Comparison of ENCODE assay signal across 20 cellular contexts in the genomic region with DNA sequence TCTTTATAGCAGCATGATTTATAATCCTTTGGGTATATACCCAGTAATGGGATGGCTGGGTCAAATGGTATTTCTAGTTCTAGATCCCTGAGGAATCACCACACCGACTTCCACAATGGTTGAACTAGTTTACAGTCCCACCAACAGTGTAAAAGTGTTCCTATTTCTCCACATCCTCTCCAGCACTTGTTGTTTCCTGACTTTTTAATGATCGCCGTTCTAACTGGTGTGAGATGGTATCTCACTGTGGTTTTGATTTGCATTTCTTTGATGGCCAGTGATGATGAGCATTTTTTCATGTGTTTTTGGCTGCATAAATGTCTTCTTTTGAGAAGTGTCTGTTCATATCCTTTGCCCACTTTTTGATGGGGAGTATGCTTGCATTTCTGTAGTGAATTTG. TPM values are rescaled to one million over a fixed set of nuclear protein-coding genes. Genes with fewer than 3 reads are reported as not detected.
"Had no signal": no experiment of that assay in that cellular context is flagged by ENCODE, and none has a peak within 500 bp of the region (broad histone marks: within the 10 kb centered on the region; RNA-seq: fewer than 3 reads in every experiment).

No MANE protein-coding gene starts in this region.

RNA-seq across cellular contexts. Expression of gene GOLGA6L7, which starts 30.3 kb away (rescaled TPM):
- total RNA-seq: activated naive CD4-positive, alpha-beta T cell treated with anti-CD3 and anti-CD28 coated beads for 36 hours; activated naive CD4-positive, alpha-beta T cell treated with anti-CD3 and anti-CD28 coated beads, Interleukin-2, amount 50 U/mL, for 72 hours; activated naive CD8-positive, alpha-beta T cell treated with anti-CD3 and anti-CD28 coated beads, Interleukin-2, amount 10 ng/mL, durations not matched to agents 7 days and 5 days; activated T-cell treated with anti-CD3 and anti-CD28 coated beads, Interleukin-2, amount 50 U/mL, for 4 hours; activated T-cell treated with anti-CD3 and anti-CD28 coated beads, Interleukin-2, amount 50 U/mL, for 72 hours; activated T-helper 1 cell treated with anti-CD3 and anti-CD28 coated beads, Interleukin-12 subunit alpha, Interleukin-12 subunit beta, Interleukin-2, Interleukin-4 antibody, amounts not matched to agents 30 ng/mL and 10 ng/mL and 1 ng/mL, durations not matched to agents 14 hours and 24 hours and 36 hours; activated T-helper 17 cell treated with anti-CD3 and anti-CD28 coated beads, Interleukin-2, amount 50 U/mL, for 72 hours; activated T-helper 2 cell treated with anti-CD3 and anti-CD28 coated beads, Interferon-gamma antibody, Interleukin-2, Interleukin-4, amounts not matched to agents 10 μg/mL and 5 μg/mL and 100 μg/mL, durations not matched to agents 14 hours and 24 hours and 36 hours; adrenal gland; aorta; ascending aorta; astrocyte; body of pancreas; breast epithelium; bronchial epithelial cell; cardiac muscle cell; cardiac septum; cerebellum; chondrocyte had no signal
- polyA plus RNA-seq: adipose tissue, adrenal gland, aorta had no signal
